In genomic region chr6:47343631-47344421, GRCh38 we compare ENCODE assay signal across 13 cellular contexts. TPM values are rescaled to one million over a fixed set of nuclear protein-coding genes. Genes with fewer than 3 reads are reported as not detected.
DNase-seq lines count a peak whose midpoint lies in the region; ATAC-seq and TF ChIP-seq lines count a peak whose summit lies in the region.
"Had no signal": no experiment of that assay in that cellular context is flagged by ENCODE, and none has a peak within 500 bp of the region (broad histone marks: within the 10 kb centered on the region; RNA-seq: fewer than 3 reads in every experiment).

No MANE protein-coding gene starts in this region.

- TF ChIP-seq CTCF in CD14-positive monocyte (IDR thresholded peaks at IDR 0.05) (no peak), mesothelial cell of epicardium (IDR thresholded peaks at IDR 0.05; ENCODE audit: unreplicated experiment) (no peak)

- intact Hi-C loops in CD14-positive monocyte (cut with micrococcal nuclease), result no loop called here

- peak overlapping the region in 1 of 2 donors; percentile 12 for H3K4me3 Mint-ChIP-seq in CD14-positive monocyte
- no peak overlapping the region for H3K4me3 Mint-ChIP-seq in mesothelial cell of epicardium
- H3K4me3 Mint-ChIP-seq: activated T-cell treated with anti-CD3 and anti-CD28 coated beads, Interleukin-2, amount 50 U/mL, for 4 hours had no signal

- DNase-seq in CD14-positive monocyte (ENCODE audit: low spot score) (peak; percentile 67), DMS153 treated with DMSO at 0.1 percent for 48 hours (lab: John Stamatoyannopoulos, UW; ENCODE audit: unreplicated experiment) (peak; percentile 14), OCI-M1 (lab: John Stamatoyannopoulos, UW) (peak; percentile 51), mesothelial cell of epicardium (ENCODE audit: low spot score in 2 of 2, unreplicated experiment in 2 of 2) (no peak), NCI-H1694 (lab: John Stamatoyannopoulos, UW) (no peak), islet precursor cell (no peak)
- DNase-seq: activated T-cell treated with anti-CD3 and anti-CD28 coated beads, Interleukin-2, amount 50 U/mL, for 4 hours; cerebellar nuclear complex; left ventricle myocardium inferior; right lobe of liver; stimulated activated naive CD4-positive, alpha-beta T cell had no signal

- ATAC-seq in HG03097 (IDR thresholded peaks at IDR 0.05; ENCODE audit: low FRiP score, unreplicated experiment) (no peak), HG03457 (IDR thresholded peaks at IDR 0.05; ENCODE audit: unreplicated experiment) (no peak)
- ATAC-seq: activated T-cell treated with anti-CD3 and anti-CD28 coated beads, Interleukin-2, amount 50 U/mL, for 4 hours; right lobe of liver had no signal

- H3K27ac Mint-ChIP-seq in CD14-positive monocyte (peak overlapping the region in 5 of 7 donors; percentile 49 to 79 (median 69)), mesothelial cell of epicardium (peak overlapping the region; percentile 4)

- H3K4me1 Mint-ChIP-seq in CD14-positive monocyte (peaks cover 24% of the 10 kb centered on the region), mesothelial cell of epicardium (peaks cover 27% of the 10 kb centered on the region)

- no peaks in the 10 kb centered on the region for H3K36me3 Mint-ChIP-seq in CD14-positive monocyte
- no peaks in the 10 kb centered on the region for H3K36me3 Mint-ChIP-seq in mesothelial cell of epicardium

- H3K9me3 Mint-ChIP-seq in CD14-positive monocyte (peaks cover 0 to 2% (median 0%) of the 10 kb centered on the region in 7 donors), mesothelial cell of epicardium (no peaks in the 10 kb centered on the region)
- H3K9me3 Mint-ChIP-seq: activated T-cell treated with anti-CD3 and anti-CD28 coated beads, Interleukin-2, amount 50 U/mL, for 4 hours had no signal

- H3K27me3 Mint-ChIP-seq in CD14-positive monocyte (ENCODE audit: low read depth in 3 of 3) (peaks cover 0 to 1% (median 0%) of the 10 kb centered on the region in 3 donors), mesothelial cell of epicardium (ENCODE audit: low read depth) (no peaks in the 10 kb centered on the region)

RNA-seq across cellular contexts. Expression of gene TNFRSF21, which starts 34.1 kb away (rescaled TPM):
- under 1 TPM; 0.58 to 0.86 TPM for polyA plus RNA-seq in CD14-positive monocyte
- total RNA-seq in mesothelial cell of epicardium, result 23.8 to 25.0 TPM (median 24.2 TPM) in 3 replicates

Comparison
In these comparisons a context has a peak if more than half of its experiments do, and no peak if none do; other contexts are left out.
1. DNase-seq: peak in CD14-positive monocyte (single experiment), DMS153 treated with DMSO at 0.1 percent for 48 hours (single experiment) and OCI-M1 (single experiment); none in mesothelial cell of epicardium (0 of 2), NCI-H1694 (single experiment) and islet precursor cell (single experiment).